In the genomic region with DNA sequence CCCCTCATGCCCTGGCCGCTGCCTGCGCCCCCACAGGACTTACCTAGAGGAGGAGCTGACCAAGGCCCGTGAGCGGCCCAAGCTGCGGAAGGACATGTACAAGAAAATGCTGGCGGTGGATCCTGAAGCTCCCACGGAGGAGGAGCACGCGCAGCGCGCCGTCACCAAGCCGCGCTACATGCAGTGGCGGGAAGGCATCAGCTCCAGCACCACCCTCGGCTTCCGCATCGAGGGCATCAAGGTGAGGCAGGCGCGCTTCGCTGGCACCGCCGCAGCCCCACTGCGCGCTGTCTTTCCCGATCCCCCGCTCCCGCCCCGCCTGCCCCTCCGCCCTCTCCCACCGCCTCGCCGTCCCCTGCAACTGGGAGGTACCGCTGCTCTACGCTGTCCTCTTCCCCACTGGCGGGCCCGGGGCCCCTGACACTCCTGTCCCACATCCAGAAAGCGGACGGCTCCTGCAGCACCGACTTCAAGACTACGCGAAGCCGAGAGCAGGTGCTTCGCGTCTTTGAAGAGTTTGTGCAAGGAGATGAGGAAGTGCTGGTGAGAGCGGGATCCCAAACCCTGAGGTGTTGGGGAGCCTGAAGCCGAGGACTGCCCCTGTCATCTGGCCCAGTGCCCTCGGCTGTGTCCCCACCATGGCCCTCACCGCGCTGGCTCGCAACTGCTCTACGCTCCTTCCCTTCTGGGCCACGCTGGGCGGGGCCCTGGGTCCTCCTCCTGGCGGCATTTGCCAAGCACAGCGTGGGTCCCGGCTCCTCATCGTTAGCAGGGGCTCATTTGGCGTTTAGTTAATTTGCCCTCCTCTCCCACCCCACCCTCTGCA, we compare ENCODE assay signal across 8 cellular contexts. TPM values are rescaled to one million over a fixed set of nuclear protein-coding genes. Genes with fewer than 3 reads are reported as not detected.
DNase-seq lines count a peak whose midpoint lies in the region; ATAC-seq lines count a peak whose summit lies in the region.

No MANE protein-coding gene starts in this region.

- CTCF ChIA-PET in activated CD8-positive, alpha-beta T cell treated with anti-CD3 and anti-CD28 coated beads, Interleukin-2, amount 10 ng/mL, durations not matched to agents 7 days and 5 days (lab: Charles Lee), result interaction anchor here (1.0 to 1.1 kb wide), 2 partner anchors 36 to 60 kb away, joined by 3 to 6 read pairs; no protein-coding TSS in a partner anchor

- POLR2A ChIA-PET in activated CD8-positive, alpha-beta T cell treated with anti-CD3 and anti-CD28 coated beads, Interleukin-2, amount 10 ng/mL, durations not matched to agents 7 days and 5 days (lab: Charles Lee), result no interaction called here

- DNase-seq in activated CD8-positive, alpha-beta T cell treated with anti-CD3 and anti-CD28 coated beads, Interleukin-2, amount 10 ng/mL, durations not matched to agents 7 days and 5 days, result peak; percentile 48
- no peak for DNase-seq in left ventricle myocardium superior
- no peak for DNase-seq in stimulated activated effector memory CD8-positive, alpha-beta T cell treated with anti-CD3 and anti-CD28 coated beads, Interleukin-12 subunit alpha, Interleukin-12 subunit beta, amount 100 ng/mL, for 72 hours (ENCODE audit: low spot score in 2 of 2)
- DNase-seq in SJCRH30, result no peak

- no peak overlapping the region for H3K27ac Mint-ChIP-seq in activated CD8-positive, alpha-beta T cell treated with anti-CD3 and anti-CD28 coated beads, Interleukin-2, amount 10 ng/mL, durations not matched to agents 7 days and 5 days
- no peak overlapping the region for H3K27ac Mint-ChIP-seq in stimulated activated effector memory CD8-positive, alpha-beta T cell treated with anti-CD3 and anti-CD28 coated beads, Interleukin-12 subunit alpha, Interleukin-12 subunit beta, amount 100 ng/mL, for 72 hours

- no peaks in the 10 kb centered on the region for H3K9me3 ChIP-seq in HUES6 (ENCODE audit: control insufficient read depth, insufficient read depth, low read depth, low read length)
- H3K9me3 ChIP-seq in SJCRH30 (replicated peaks), result no peaks in the 10 kb centered on the region

- H3K36me3 Mint-ChIP-seq in activated CD8-positive, alpha-beta T cell treated with anti-CD3 and anti-CD28 coated beads, Interleukin-2, amount 10 ng/mL, durations not matched to agents 7 days and 5 days (ENCODE audit: low read depth), result no peaks in the 10 kb centered on the region
- peaks cover 7% of the 10 kb centered on the region for H3K36me3 Mint-ChIP-seq in stimulated activated effector memory CD8-positive, alpha-beta T cell treated with anti-CD3 and anti-CD28 coated beads, Interleukin-12 subunit alpha, Interleukin-12 subunit beta, amount 100 ng/mL, for 72 hours

- peaks cover 32% of the 10 kb centered on the region for H3K4me1 Mint-ChIP-seq in activated CD8-positive, alpha-beta T cell treated with anti-CD3 and anti-CD28 coated beads, Interleukin-2, amount 10 ng/mL, durations not matched to agents 7 days and 5 days (ENCODE audit: low read depth)
- H3K4me1 Mint-ChIP-seq in stimulated activated effector memory CD8-positive, alpha-beta T cell treated with anti-CD3 and anti-CD28 coated beads, Interleukin-12 subunit alpha, Interleukin-12 subunit beta, amount 100 ng/mL, for 72 hours, result peaks cover 21% of the 10 kb centered on the region

- peak; percentile 65 for ATAC-seq in activated CD8-positive, alpha-beta T cell treated with anti-CD3 and anti-CD28 coated beads, Interleukin-2, amount 10 ng/mL, durations not matched to agents 7 days and 5 days
- peak; percentile 22 for ATAC-seq in left ventricle myocardium superior
- ATAC-seq in stimulated activated effector memory CD8-positive, alpha-beta T cell treated with anti-CD3 and anti-CD28 coated beads, Interleukin-12 subunit alpha, Interleukin-12 subunit beta, amount 100 ng/mL, for 72 hours, result peak; percentile 61
- ATAC-seq in HG02973 (IDR thresholded peaks at IDR 0.05; ENCODE audit: unreplicated experiment), result no peak
- no peak for ATAC-seq in GM21619 (IDR thresholded peaks at IDR 0.05; ENCODE audit: unreplicated experiment)
- ATAC-seq in GM18861 (IDR thresholded peaks at IDR 0.05; ENCODE audit: unreplicated experiment), result no peak

- peak overlapping the region; percentile 55 for H3K4me3 Mint-ChIP-seq in activated CD8-positive, alpha-beta T cell treated with anti-CD3 and anti-CD28 coated beads, Interleukin-2, amount 10 ng/mL, durations not matched to agents 7 days and 5 days
- H3K4me3 Mint-ChIP-seq in stimulated activated effector memory CD8-positive, alpha-beta T cell treated with anti-CD3 and anti-CD28 coated beads, Interleukin-12 subunit alpha, Interleukin-12 subunit beta, amount 100 ng/mL, for 72 hours, result peak overlapping the region; percentile 63

- intact Hi-C loops in left ventricle myocardium superior (cut with micrococcal nuclease), result no loop called here

- no peaks in the 10 kb centered on the region for H3K9me3 Mint-ChIP-seq in activated CD8-positive, alpha-beta T cell treated with anti-CD3 and anti-CD28 coated beads, Interleukin-2, amount 10 ng/mL, durations not matched to agents 7 days and 5 days (ENCODE audit: insufficient read depth)
- no peaks in the 10 kb centered on the region for H3K9me3 Mint-ChIP-seq in stimulated activated effector memory CD8-positive, alpha-beta T cell treated with anti-CD3 and anti-CD28 coated beads, Interleukin-12 subunit alpha, Interleukin-12 subunit beta, amount 100 ng/mL, for 72 hours

- peaks cover 70% of the 10 kb centered on the region for H3K27me3 Mint-ChIP-seq in activated CD8-positive, alpha-beta T cell treated with anti-CD3 and anti-CD28 coated beads, Interleukin-2, amount 10 ng/mL, durations not matched to agents 7 days and 5 days (ENCODE audit: low read depth)

- H3K27ac ChIP-seq in HUES6 (ENCODE audit: low read depth, low read length) (no peak overlapping the region), SJCRH30 (no peak overlapping the region)

- H3K4me3 ChIP-seq in HUES6 (ENCODE audit: low read depth, low read length) (peak overlapping the region; percentile 59), SJCRH30 (no peak overlapping the region)

- no peak overlapping the region for H3K9ac ChIP-seq in HUES6 (ENCODE audit: low read length)

- peaks cover 21% of the 10 kb centered on the region for H3K4me1 ChIP-seq in HUES6 (ENCODE audit: control insufficient read depth, insufficient read depth, low read length)
- H3K4me1 ChIP-seq in SJCRH30, result no peaks in the 10 kb centered on the region

- H3K36me3 ChIP-seq in HUES6 (ENCODE audit: control insufficient read depth, insufficient read depth, low read length), result no peaks in the 10 kb centered on the region
- H3K36me3 ChIP-seq in SJCRH30, result peaks cover 4% of the 10 kb centered on the region

- H3K27me3 ChIP-seq in HUES6 (ENCODE audit: control insufficient read depth, insufficient read depth, low read length) (peaks cover 98% of the 10 kb centered on the region), SJCRH30 (no peaks in the 10 kb centered on the region)

RNA-seq across cellular contexts. Expression of a gene that starts 8.5 kb away (rescaled TPM):
- under 1 TPM; 0.24 to 0.29 TPM for total RNA-seq in activated CD8-positive, alpha-beta T cell treated with anti-CD3 and anti-CD28 coated beads, Interleukin-2, amount 10 ng/mL, durations not matched to agents 7 days and 5 days
- 6.0 TPM for total RNA-seq in left ventricle myocardium superior
- 8.4 and 8.8 TPM in 2 replicates for total RNA-seq in SJCRH30 (2014; rRNA removed; shearing (Covaris generic))

RNA-seq across cellular contexts. Expression of a gene that starts 11.5 kb away (rescaled TPM):
- total RNA-seq in activated CD8-positive, alpha-beta T cell treated with anti-CD3 and anti-CD28 coated beads, Interleukin-2, amount 10 ng/mL, durations not matched to agents 7 days and 5 days, result under 1 TPM; 0.21 TPM
- 1.5 TPM for total RNA-seq in left ventricle myocardium superior
- total RNA-seq in SJCRH30 (2014; rRNA removed; shearing (Covaris generic)), result 4.7 and 4.9 TPM in 2 replicates

RNA-seq across cellular contexts. Expression of a gene that starts 41.9 kb away (rescaled TPM):
- 10 to 100 TPM; 38.1 to 41.6 TPM for total RNA-seq in activated CD8-positive, alpha-beta T cell treated with anti-CD3 and anti-CD28 coated beads, Interleukin-2, amount 10 ng/mL, durations not matched to agents 7 days and 5 days
- total RNA-seq in left ventricle myocardium superior, result 25.4 TPM
- 19.5 and 24.0 TPM in 2 replicates for total RNA-seq in SJCRH30 (2014; rRNA removed; shearing (Covaris generic))

RNA-seq across cellular contexts. Expression of a gene that starts 56.8 kb away (rescaled TPM):
- total RNA-seq in activated CD8-positive, alpha-beta T cell treated with anti-CD3 and anti-CD28 coated beads, Interleukin-2, amount 10 ng/mL, durations not matched to agents 7 days and 5 days, result under 1 TPM; 0.29 to 0.71 TPM
- total RNA-seq in left ventricle myocardium superior, result 5.0 TPM
- 23.2 and 24.4 TPM in 2 replicates for total RNA-seq in SJCRH30 (2014; rRNA removed; shearing (Covaris generic))

Comparison
In these comparisons a context has a peak if more than half of its experiments do, and no peak if none do; other contexts are left out.
1. ATAC-seq: peak in activated CD8-positive, alpha-beta T cell treated with anti-CD3 and anti-CD28 coated beads, Interleukin-2, amount 10 ng/mL, durations not matched to agents 7 days and 5 days (single experiment), left ventricle myocardium superior (single experiment) and stimulated activated effector memory CD8-positive, alpha-beta T cell treated with anti-CD3 and anti-CD28 coated beads, Interleukin-12 subunit alpha, Interleukin-12 subunit beta, amount 100 ng/mL, for 72 hours (single experiment); none in HG02973 (single experiment), GM21619 (single experiment) and GM18861 (single experiment).